ENCODE assay signal across 1 cellular context in genomic region chr21:35720065-35720810, GRCh38.
TF ChIP-seq lines count a peak whose summit lies in the region.

No MANE protein-coding gene starts in this region.

TF ChIP-seq in WTC11, 78 proteins besides CTCF, POLR2A, EP300 and RAD21 (continued from another document):
- no peak for TF ChIP-seq USF1 (CRISPR knock-in tag; IDR thresholded peaks at IDR 0.05)
- TF ChIP-seq ZNF423 (CRISPR knock-in tag; IDR thresholded peaks at IDR 0.05) = no peak
- TF ChIP-seq NFYB (CRISPR knock-in tag; conservative IDR thresholded peaks at IDR 0.05; ENCODE audit: low read depth) = no peak
- TF ChIP-seq CBFB (CRISPR knock-in tag; IDR thresholded peaks at IDR 0.05; ENCODE audit: low read depth) = no peak
